8 cellular contexts compared by ENCODE assay signal in the genomic region with DNA sequence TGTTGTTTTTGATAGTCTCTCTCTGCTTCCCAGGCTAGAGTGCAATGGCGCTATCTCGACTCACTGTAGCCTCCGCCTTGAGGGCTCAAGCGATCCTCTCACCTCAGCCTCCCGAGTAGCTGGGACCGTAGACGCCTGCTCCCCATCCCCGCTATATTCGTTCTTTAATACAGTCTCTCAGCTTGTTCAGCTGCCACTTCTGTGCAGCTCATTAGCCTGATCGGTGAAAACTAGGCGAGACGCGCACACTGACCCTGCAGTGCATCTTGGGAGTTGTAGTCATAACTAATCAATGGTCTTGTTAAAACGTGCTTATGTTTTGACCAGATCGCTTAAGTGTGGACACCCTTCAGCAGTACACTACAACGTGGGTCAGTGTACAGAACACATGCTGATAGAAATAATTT. TPM values are rescaled to one million over a fixed set of nuclear protein-coding genes. Genes with fewer than 3 reads are reported as not detected.
DNase-seq lines count a peak whose midpoint lies in the region; ATAC-seq and TF ChIP-seq lines count a peak whose summit lies in the region.

No MANE protein-coding gene starts in this region.

- H3K27me3 Mint-ChIP-seq in activated T-cell treated with anti-CD3 and anti-CD28 coated beads, Interleukin-2, amount 50 U/mL, for 72 hours (ENCODE audit: low read depth), result no peaks in the 10 kb centered on the region
- peaks cover 2% of the 10 kb centered on the region for H3K27me3 Mint-ChIP-seq in nephron progenitor cell (ENCODE audit: low read depth, poor library complexity)

- peak overlapping the region; percentile 82 for H3K4me3 ChIP-seq in OCI-LY3 (ENCODE audit: low read length)
- H3K4me3 ChIP-seq in upper lobe of left lung, result peak overlapping the region; percentile 76 to 95 (median 94)

- H3K27me3 ChIP-seq in OCI-LY3 (ENCODE audit: low read depth, low read length) (no peaks in the 10 kb centered on the region), upper lobe of left lung (no peaks in the 10 kb centered on the region)

- H3K27ac ChIP-seq in OCI-LY3 (ENCODE audit: low read length) (peak overlapping the region; percentile 78), upper lobe of left lung (peak overlapping the region; percentile 96 to 99 (median 98))

- TF ChIP-seq POLR2A in upper lobe of left lung (IDR thresholded peaks at IDR 0.05), result peak in 2 of 4 donors; percentile 26 to 33

- 0 to 1% methylated on average over 16 of the region's 16 CpGs for whole genome bisulfite sequencing in upper lobe of left lung, 2 donors

- H3K4me1 Mint-ChIP-seq in activated T-cell treated with anti-CD3 and anti-CD28 coated beads, Interleukin-2, amount 50 U/mL, for 72 hours (ENCODE audit: low read depth), result peaks cover 43% of the 10 kb centered on the region
- H3K4me1 Mint-ChIP-seq in nephron progenitor cell, result peaks cover 26% of the 10 kb centered on the region

- H3K27ac Mint-ChIP-seq in activated T-cell treated with anti-CD3 and anti-CD28 coated beads, Interleukin-2, amount 50 U/mL, for 72 hours, result no peak overlapping the region
- no peak overlapping the region for H3K27ac Mint-ChIP-seq in nephron progenitor cell

- H3K36me3 ChIP-seq in OCI-LY3 (replicated peaks; ENCODE audit: low read depth, low read length) (peaks cover 26% of the 10 kb centered on the region), upper lobe of left lung (peaks cover 0 to 23% (median 5%) of the 10 kb centered on the region in 4 donors)

- no peak for TF ChIP-seq EP300 in upper lobe of left lung (IDR thresholded peaks at IDR 0.05)

- peaks cover 20% of the 10 kb centered on the region for H3K4me1 ChIP-seq in OCI-LY3 (ENCODE audit: low read length)
- H3K4me1 ChIP-seq in upper lobe of left lung, result peaks cover 31 to 64% (median 44%) of the 10 kb centered on the region in 4 donors

- H3K9me3 ChIP-seq in OCI-LY3 (ENCODE audit: insufficient read depth, low read length) (no peaks in the 10 kb centered on the region), upper lobe of left lung (no peaks in the 10 kb centered on the region)

- H3K4me3 Mint-ChIP-seq in activated T-cell treated with anti-CD3 and anti-CD28 coated beads, Interleukin-2, amount 50 U/mL, for 72 hours, result no peak overlapping the region
- no peak overlapping the region for H3K4me3 Mint-ChIP-seq in nephron progenitor cell

- H4K20me1 ChIP-seq in OCI-LY3 (ENCODE audit: insufficient read depth, low read length), result peaks cover 37% of the 10 kb centered on the region

- peak overlapping the region; percentile 81 for H3K4me2 ChIP-seq in OCI-LY3 (ENCODE audit: low read length)

- H2AFZ ChIP-seq in OCI-LY3 (ENCODE audit: low read depth, low read length), result peak overlapping the region; percentile 29; the same call in 1 of the 2 replicates

- peak; percentile 29 for DNase-seq in DMS153 (lab: John Stamatoyannopoulos, UW)
- DNase-seq in HPDE6-E6E7 (ENCODE audit: extremely low spot score), result peak; percentile 67
- peak; percentile 59 for DNase-seq in activated T-cell treated with anti-CD3 and anti-CD28 coated beads, Interleukin-2, amount 50 U/mL, for 72 hours
- peak; percentile 55 for DNase-seq in fibroblast of peridontal ligament (ENCODE audit: extremely low read depth)
- peak; percentile 41 for DNase-seq in nephron progenitor cell
- DNase-seq in upper lobe of left lung, result peak in 1 of 2 donors; percentile 60

- no peaks in the 10 kb centered on the region for H3K9me3 Mint-ChIP-seq in activated T-cell treated with anti-CD3 and anti-CD28 coated beads, Interleukin-2, amount 50 U/mL, for 72 hours
- no peaks in the 10 kb centered on the region for H3K9me3 Mint-ChIP-seq in nephron progenitor cell

- H3K9ac ChIP-seq in OCI-LY3 (ENCODE audit: low read length), result peak overlapping the region; percentile 92

- H3K79me2 ChIP-seq in OCI-LY3 (ENCODE audit: low read length), result peaks cover 92% of the 10 kb centered on the region

- TF ChIP-seq CTCF in OCI-LY3 (IDR thresholded peaks at IDR 0.05; ENCODE audit: low read depth, low read length) (no peak), nephron progenitor cell (IDR thresholded peaks at IDR 0.05) (no peak), upper lobe of left lung (IDR thresholded peaks at IDR 0.05) (no peak)

- peaks cover 3 to 11% of the 10 kb centered on the region in 2 donors for H3K36me3 Mint-ChIP-seq in activated T-cell treated with anti-CD3 and anti-CD28 coated beads, Interleukin-2, amount 50 U/mL, for 72 hours (ENCODE audit: insufficient read depth in 2 of 2)
- peaks cover 14% of the 10 kb centered on the region for H3K36me3 Mint-ChIP-seq in nephron progenitor cell (ENCODE audit: low read depth)

- peak; percentile 35 for ATAC-seq in GM19467 (IDR thresholded peaks at IDR 0.05; ENCODE audit: unreplicated experiment)
- peak; percentile 16 to 17 for ATAC-seq in activated T-cell treated with anti-CD3 and anti-CD28 coated beads, Interleukin-2, amount 50 U/mL, for 72 hours (replicated peaks in 1 of 2)
- ATAC-seq in upper lobe of left lung (ENCODE audit: low FRiP score in 2 of 2), result peak; percentile 54 to 69

RNA-seq across cellular contexts. Expression of a gene that starts 1.2 kb away (rescaled TPM):
- total RNA-seq in activated T-cell treated with anti-CD3 and anti-CD28 coated beads, Interleukin-2, amount 50 U/mL, for 72 hours, result 10 to 100 TPM; 80.8 TPM
- total RNA-seq in upper lobe of left lung, result 100 to 1,000 TPM in 1 of 6 donors, 10 to 100 TPM in 5; 37.2 to 117 (median 53.7) TPM
